29 cellular contexts compared by ENCODE assay signal in genomic region chr21:45089964-45090363, GRCh38.
"Had no signal": no experiment of that assay in that cellular context is flagged by ENCODE, and none has a peak within 500 bp of the region (broad histone marks: within the 10 kb centered on the region; RNA-seq: fewer than 3 reads in every experiment).

No MANE protein-coding gene starts in this region.

- H3K4me1 ChIP-seq: parathyroid adenoma, right lobe of liver, testis had no signal

- H3K36me3 Mint-ChIP-seq: natural killer cell; neural progenitor cell; stimulated activated effector memory CD8-positive, alpha-beta T cell treated with anti-CD3 and anti-CD28 coated beads, Interleukin-12 subunit alpha, Interleukin-12 subunit beta, amount 100 ng/mL, for 72 hours had no signal

- H2AFZ ChIP-seq: neural progenitor cell, parathyroid adenoma had no signal

- H3K27me3 Mint-ChIP-seq: stimulated activated naive CD8-positive, alpha-beta T cell treated with anti-CD3 and anti-CD28 coated beads, Interleukin-15, amount 100 ng/mL, for 72 hours had no signal

- H3K4me2 ChIP-seq: neural progenitor cell had no signal

- FAIRE-seq: small intestine, urothelium cell line had no signal

- H3K9me3 ChIP-seq: ovary, psoas muscle, right lobe of liver, sigmoid colon, suprapubic skin, testis, tibial nerve, upper lobe of left lung, vagina had no signal

- H3K36me3 ChIP-seq: neural progenitor cell, ovary, right lobe of liver, sigmoid colon, suprapubic skin, tibial nerve, upper lobe of left lung, vagina had no signal

- H3K9ac ChIP-seq: neural progenitor cell, parathyroid adenoma had no signal

- ATAC-seq: natural killer cell; psoas muscle; right cardiac atrium; right lobe of liver; stimulated activated effector memory CD8-positive, alpha-beta T cell treated with anti-CD3 and anti-CD28 coated beads, Interleukin-12 subunit alpha, Interleukin-12 subunit beta, amount 100 ng/mL, for 72 hours; stimulated activated naive CD8-positive, alpha-beta T cell treated with anti-CD3 and anti-CD28 coated beads, Interleukin-15, amount 100 ng/mL, for 72 hours; stimulated activated naive CD8-positive, alpha-beta T cell treated with anti-CD3 and anti-CD28 coated beads, Interleukin-15, Interleukin-2, amounts not matched to agents 100 U/mL and 50 U/mL, for 24 hours had no signal

- H3K27ac Mint-ChIP-seq: natural killer cell; nephron; neural progenitor cell; progenitor cell of endocrine pancreas; stimulated activated effector memory CD8-positive, alpha-beta T cell treated with anti-CD3 and anti-CD28 coated beads, Interleukin-12 subunit alpha, Interleukin-12 subunit beta, amount 100 ng/mL, for 72 hours; stimulated activated naive CD8-positive, alpha-beta T cell treated with anti-CD3 and anti-CD28 coated beads, Interleukin-15, amount 100 ng/mL, for 72 hours had no signal

- H3K27ac ChIP-seq: neural progenitor cell, ovary, parathyroid adenoma, psoas muscle, right lobe of liver, sigmoid colon, suprapubic skin, testis, tibial nerve, upper lobe of left lung, vagina had no signal

- H3K9me3 Mint-ChIP-seq: natural killer cell; nephron; neural progenitor cell; stimulated activated effector memory CD8-positive, alpha-beta T cell treated with anti-CD3 and anti-CD28 coated beads, Interleukin-12 subunit alpha, Interleukin-12 subunit beta, amount 100 ng/mL, for 72 hours; stimulated activated naive CD8-positive, alpha-beta T cell treated with anti-CD3 and anti-CD28 coated beads, Interleukin-15, amount 100 ng/mL, for 72 hours had no signal

- H3K27me3 ChIP-seq: neural progenitor cell, ovary, right lobe of liver, sigmoid colon, suprapubic skin, testis, tibial nerve, upper lobe of left lung, vagina had no signal

- H3K4me3 Mint-ChIP-seq: natural killer cell; nephron; neural progenitor cell; stimulated activated effector memory CD8-positive, alpha-beta T cell treated with anti-CD3 and anti-CD28 coated beads, Interleukin-12 subunit alpha, Interleukin-12 subunit beta, amount 100 ng/mL, for 72 hours; stimulated activated naive CD8-positive, alpha-beta T cell treated with anti-CD3 and anti-CD28 coated beads, Interleukin-15, amount 100 ng/mL, for 72 hours had no signal

- H3K4me3 ChIP-seq: neural progenitor cell, ovary, psoas muscle, right lobe of liver, sigmoid colon, suprapubic skin, testis, tibial nerve, upper lobe of left lung, vagina had no signal

- DNase-seq: natural killer cell; occipital lobe; ovary; posterior cingulate gyrus; psoas muscle; right cardiac atrium; right lobe of liver; sigmoid colon; small intestine; stimulated activated CD4-positive, alpha-beta T cell treated with anti-CD3 and anti-CD28 coated beads, Interleukin-15, amount 100 ng/mL, for 24 hours; stimulated activated CD4-positive, alpha-beta T cell treated with anti-CD3 and anti-CD28 coated beads, Interleukin-2, amount 100 ng/mL, for 24 hours; stimulated activated CD4-positive, alpha-beta T cell treated with anti-CD3 and anti-CD28 coated beads, Interleukin-2, amount 100 ng/mL, for 48 hours; stimulated activated CD4-positive, alpha-beta T cell treated with anti-CD3 and anti-CD28 coated beads, Interleukin-4, amount 100 ng/mL, for 24 hours; stimulated activated naive CD4-positive, alpha-beta T cell; stimulated activated naive CD8-positive, alpha-beta T cell treated with anti-CD3 and anti-CD28 coated beads, Interleukin-15, amount 100 ng/mL, for 72 hours; stimulated activated naive CD8-positive, alpha-beta T cell treated with anti-CD3 and anti-CD28 coated beads, Interleukin-15, Interleukin-2, amounts not matched to agents 100 U/mL and 50 U/mL, for 24 hours; substantia nigra; testis; trophoblast cell; upper lobe of left lung had no signal
